9 cellular contexts compared by ENCODE assay signal in the genomic region with DNA sequence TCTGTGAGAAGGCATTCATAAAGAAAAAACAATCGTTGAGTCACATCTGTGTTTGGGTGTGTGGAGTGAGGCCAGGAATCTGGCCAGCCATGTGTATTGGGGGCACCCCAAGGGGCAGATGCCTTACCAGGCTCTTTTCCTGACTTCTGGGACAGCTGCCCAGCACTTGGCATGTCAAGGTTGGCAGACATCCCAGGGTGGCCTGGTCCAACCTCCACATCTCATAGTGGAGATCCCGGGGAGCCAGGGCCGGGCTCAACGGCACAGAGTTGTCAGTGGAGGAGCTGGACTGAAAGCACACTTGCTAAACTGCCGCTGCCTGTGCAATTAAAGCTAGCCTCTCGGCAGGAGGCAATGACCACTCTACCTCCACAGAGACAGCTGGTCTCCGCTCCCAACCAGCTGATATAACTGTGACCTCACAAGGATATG.
DNase-seq lines count a peak whose midpoint lies in the region; ATAC-seq, FAIRE-seq and TF ChIP-seq lines count a peak whose summit lies in the region.
"Had no signal": no experiment of that assay in that cellular context is flagged by ENCODE, and none has a peak within 500 bp of the region (broad histone marks: within the 10 kb centered on the region; RNA-seq: fewer than 3 reads in every experiment).

No MANE protein-coding gene starts in this region.

- no peak overlapping the region for H3K4me3 Mint-ChIP-seq in activated CD4-positive, alpha-beta T cell treated with anti-CD3 and anti-CD28 coated beads for 36 hours
- no peak overlapping the region for H3K4me3 Mint-ChIP-seq in activated naive CD8-positive, alpha-beta T cell treated with anti-CD3 and anti-CD28 coated beads for 36 hours

- ATAC-seq in left lung (peak; percentile 83), HG02870 (IDR thresholded peaks at IDR 0.05; ENCODE audit: unreplicated experiment) (no peak)
- ATAC-seq in activated CD4-positive, alpha-beta T cell treated with anti-CD3 and anti-CD28 coated beads for 36 hours: no peak

- peaks cover 11% of the 10 kb centered on the region for H3K4me1 Mint-ChIP-seq in activated CD4-positive, alpha-beta T cell treated with anti-CD3 and anti-CD28 coated beads for 36 hours
- H3K4me1 Mint-ChIP-seq in activated naive CD8-positive, alpha-beta T cell treated with anti-CD3 and anti-CD28 coated beads for 36 hours: peaks cover 12% of the 10 kb centered on the region

- peaks cover 20 to 52% of the 10 kb centered on the region in 2 donors for H3K4me1 ChIP-seq in left lung

- H3K27me3 ChIP-seq in left lung: no peaks in the 10 kb centered on the region

- no peaks in the 10 kb centered on the region for H3K9me3 ChIP-seq in left lung

- no peaks in the 10 kb centered on the region for H3K9me3 Mint-ChIP-seq in activated CD4-positive, alpha-beta T cell treated with anti-CD3 and anti-CD28 coated beads for 36 hours (ENCODE audit: low read depth)
- no peaks in the 10 kb centered on the region for H3K9me3 Mint-ChIP-seq in activated naive CD8-positive, alpha-beta T cell treated with anti-CD3 and anti-CD28 coated beads for 36 hours

- no peaks in the 10 kb centered on the region for H3K36me3 Mint-ChIP-seq in activated CD4-positive, alpha-beta T cell treated with anti-CD3 and anti-CD28 coated beads for 36 hours (ENCODE audit: low read depth)
- H3K36me3 Mint-ChIP-seq in activated naive CD8-positive, alpha-beta T cell treated with anti-CD3 and anti-CD28 coated beads for 36 hours: no peaks in the 10 kb centered on the region

- intact Hi-C loops in left lung (cut with DNase I): no loop called here
- intact Hi-C loops in activated CD4-positive, alpha-beta T cell treated with anti-CD3 and anti-CD28 coated beads for 36 hours (cut with DNase I, micrococcal nuclease): no loop called here

- H3K36me3 ChIP-seq in left lung: peaks cover 0 to 6% of the 10 kb centered on the region in 2 donors

- no peak for FAIRE-seq in urothelium cell line (lab: Jason Lieb, UNC)
- FAIRE-seq: A204.1 had no signal

- H3K27ac ChIP-seq in left lung: peak overlapping the region; percentile 77 to 82

- H3K4me3 ChIP-seq in choroid plexus epithelial cell (ENCODE audit: low read depth, low read length) (no peak overlapping the region), left lung (no peak overlapping the region)

- CTCF ChIA-PET in activated CD4-positive, alpha-beta T cell treated with anti-CD3 and anti-CD28 coated beads for 36 hours (lab: Charles Lee): interaction anchor here (0.7 kb wide), 1 partner anchor 32 kb away, joined by 3 read pairs; no protein-coding TSS in a partner anchor

- no peaks in the 10 kb centered on the region for H3K27me3 Mint-ChIP-seq in activated CD4-positive, alpha-beta T cell treated with anti-CD3 and anti-CD28 coated beads for 36 hours
- H3K27me3 Mint-ChIP-seq in activated naive CD8-positive, alpha-beta T cell treated with anti-CD3 and anti-CD28 coated beads for 36 hours: no peaks in the 10 kb centered on the region

- POLR2A ChIA-PET in activated CD4-positive, alpha-beta T cell treated with anti-CD3 and anti-CD28 coated beads for 36 hours (lab: Charles Lee): no interaction called here

- TF ChIP-seq CTCF in choroid plexus epithelial cell (conservative IDR thresholded peaks at IDR 0.05; ENCODE audit: low read depth, low read length) (no peak), left lung (IDR thresholded peaks at IDR 0.05) (no peak)

- DNase-seq in NCI-H2081 (lab: John Stamatoyannopoulos, UW) (peak; percentile 18 to 66), NCI-H2081 treated with DMSO at 0.1 percent for 48 hours (lab: John Stamatoyannopoulos, UW) (no peak), choroid plexus epithelial cell (ENCODE audit: low read depth) (peak; percentile 45), left lung (peak; percentile 81 to 87), urothelium cell line (ENCODE audit: low spot score) (peak; percentile 45)
- DNase-seq in activated CD4-positive, alpha-beta T cell treated with anti-CD3 and anti-CD28 coated beads for 36 hours: no peak
- no peak for DNase-seq in activated naive CD8-positive, alpha-beta T cell treated with anti-CD3 and anti-CD28 coated beads for 36 hours

- no peak overlapping the region for H3K27ac Mint-ChIP-seq in activated CD4-positive, alpha-beta T cell treated with anti-CD3 and anti-CD28 coated beads for 36 hours
- H3K27ac Mint-ChIP-seq in activated naive CD8-positive, alpha-beta T cell treated with anti-CD3 and anti-CD28 coated beads for 36 hours: no peak overlapping the region

Comparison
In these comparisons a context has a peak if more than half of its experiments do, and no peak if none do; other contexts are left out.
1. DNase-seq: peak in NCI-H2081 (2 of 2), choroid plexus epithelial cell (single experiment), left lung (2 of 2) and urothelium cell line (single experiment); none in NCI-H2081 treated with DMSO at 0.1 percent for 48 hours (single experiment), activated CD4-positive, alpha-beta T cell treated with anti-CD3 and anti-CD28 coated beads for 36 hours (single experiment) and activated naive CD8-positive, alpha-beta T cell treated with anti-CD3 and anti-CD28 coated beads for 36 hours (single experiment).